In the genomic region with DNA sequence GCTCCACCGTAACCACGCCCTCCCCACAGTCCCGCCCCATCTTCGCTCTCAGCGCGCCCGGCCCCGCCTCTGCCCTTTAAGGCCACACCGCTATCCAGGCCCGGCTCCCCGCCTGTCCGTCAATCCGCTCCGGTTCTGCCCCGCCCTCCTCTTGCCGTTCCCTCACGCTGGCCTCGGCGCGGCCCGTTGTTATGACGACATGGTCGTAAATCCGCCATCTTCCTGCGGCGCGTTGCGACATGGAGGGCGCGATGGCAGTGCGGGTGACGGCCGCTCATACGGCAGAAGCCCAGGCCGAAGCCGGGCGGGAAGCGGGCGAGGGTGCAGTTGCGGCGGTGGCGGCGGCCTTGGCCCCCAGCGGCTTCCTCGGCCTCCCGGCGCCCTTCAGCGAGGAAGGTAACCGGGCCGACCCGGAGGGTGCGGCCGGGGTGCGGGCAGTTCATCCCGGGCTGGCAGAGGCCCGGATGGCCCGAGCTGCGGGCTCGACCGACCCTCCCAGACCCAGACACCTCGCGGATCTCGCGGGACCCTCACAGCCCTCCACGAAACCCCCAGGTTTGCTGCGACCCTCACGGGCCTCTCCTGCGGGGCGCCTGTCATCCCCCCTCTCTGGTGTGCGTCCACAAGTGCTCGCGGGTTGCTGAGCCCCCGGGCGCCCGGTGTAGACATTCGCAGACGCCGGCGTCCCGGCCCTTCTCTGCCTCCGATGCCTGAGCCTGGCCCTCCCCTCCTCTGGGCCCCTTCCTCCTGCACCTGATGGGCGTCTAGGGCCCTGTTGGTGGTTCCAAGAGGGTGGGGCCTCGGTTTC, we compare ENCODE assay signal across 8 cellular contexts. TPM values are rescaled to one million over a fixed set of nuclear protein-coding genes. Genes with fewer than 3 reads are reported as not detected.
DNase-seq lines count a peak whose midpoint lies in the region; ATAC-seq, FAIRE-seq and TF ChIP-seq lines count a peak whose summit lies in the region.

A gene with protein sequence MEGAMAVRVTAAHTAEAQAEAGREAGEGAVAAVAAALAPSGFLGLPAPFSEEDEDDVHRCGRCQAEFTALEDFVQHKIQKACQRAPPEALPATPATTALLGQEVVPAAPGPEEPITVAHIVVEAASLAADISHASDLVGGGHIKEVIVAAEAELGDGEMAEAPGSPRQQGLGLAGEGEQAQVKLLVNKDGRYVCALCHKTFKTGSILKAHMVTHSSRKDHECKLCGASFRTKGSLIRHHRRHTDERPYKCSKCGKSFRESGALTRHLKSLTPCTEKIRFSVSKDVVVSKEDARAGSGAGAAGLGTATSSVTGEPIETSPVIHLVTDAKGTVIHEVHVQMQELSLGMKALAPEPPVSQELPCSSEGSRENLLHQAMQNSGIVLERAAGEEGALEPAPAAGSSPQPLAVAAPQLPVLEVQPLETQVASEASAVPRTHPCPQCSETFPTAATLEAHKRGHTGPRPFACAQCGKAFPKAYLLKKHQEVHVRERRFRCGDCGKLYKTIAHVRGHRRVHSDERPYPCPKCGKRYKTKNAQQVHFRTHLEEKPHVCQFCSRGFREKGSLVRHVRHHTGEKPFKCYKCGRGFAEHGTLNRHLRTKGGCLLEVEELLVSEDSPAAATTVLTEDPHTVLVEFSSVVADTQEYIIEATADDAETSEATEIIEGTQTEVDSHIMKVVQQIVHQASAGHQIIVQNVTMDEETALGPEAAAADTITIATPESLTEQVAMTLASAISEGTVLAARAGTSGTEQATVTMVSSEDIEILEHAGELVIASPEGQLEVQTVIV (plus strand): TSS at position 217 of the 808 bp plus-strand sequence. CDS start 23 bp downstream, at position 240.

- H3K27me3 ChIP-seq in pancreas (no peaks in the 10 kb centered on the region), tibial artery (no peaks in the 10 kb centered on the region)

- H3K4me3 ChIP-seq in pancreas, result peak within 1 kb of the TSS; percentile 88 to 98 (median 94)
- peak within 1 kb of the TSS; percentile 89 to 91 for H3K4me3 ChIP-seq in tibial artery

- DNase-seq in NCI-H128 (lab: John Stamatoyannopoulos, UW; ENCODE audit: unreplicated experiment) (peak; percentile 90), SW 1271 (lab: John Stamatoyannopoulos, UW) (peak; percentile 93 to 94), Right ventricle myocardium inferior (ENCODE audit: missing footprints) (peak; percentile 100), pancreas (peak; percentile 99 to 100 (median 100)), tibial artery (peak; percentile 99 to 100)
- peak; percentile 99 for DNase-seq in activated naive CD8-positive, alpha-beta T cell treated with anti-CD3 and anti-CD28 coated beads, Interleukin-2, amount 50 U/mL, for 16 hours (ENCODE audit: low read depth, low spot score)

- intact Hi-C loops in Right ventricle myocardium inferior (cut with DNase I), result loop anchor here (2.0 kb wide), 1 partner anchor 27 kb away; the partner anchor contains the start of gene ECI1
- intact Hi-C loops in pancreas (cut with DNase I), result no loop called here
- intact Hi-C loops in tibial artery (cut with DNase I; ENCODE audit: low total_unique reads), result loop anchor here (5.0 to 10.0 kb wide), 2 partner anchors 44 to 1489 kb away; partner anchors contain the start of gene RNPS1

- peak; percentile 93 for ATAC-seq in HG02678 (IDR thresholded peaks at IDR 0.05; ENCODE audit: unreplicated experiment)
- ATAC-seq in Right ventricle myocardium inferior, result peak; percentile 100
- ATAC-seq in pancreas, result peak; percentile 97 to 99 (median 98)

- FAIRE-seq in pancreas (lab: Jason Lieb, UNC), result peak; percentile 39

- H3K4me1 ChIP-seq in pancreas, result peaks cover 6 to 11% (median 10%) of the 10 kb centered on the region in 3 donors
- H3K4me1 ChIP-seq in tibial artery, result peaks cover 0 to 33% (median 19%) of the 10 kb centered on the region in 4 donors

- TF ChIP-seq CTCF in pancreas (IDR thresholded peaks at IDR 0.05) (no peak), tibial artery (IDR thresholded peaks at IDR 0.05) (no peak)

- peak within 1 kb of the TSS; percentile 57 to 78 (median 70) for H3K27ac ChIP-seq in pancreas
- H3K27ac ChIP-seq in tibial artery, result peak within 1 kb of the TSS; percentile 83 to 85

- H3K9me3 ChIP-seq in pancreas (no peaks in the 10 kb centered on the region), tibial artery (no peaks in the 10 kb centered on the region)

- TF ChIP-seq POLR2A in GM10847 (IDR thresholded peaks at IDR 0.05; ENCODE audit: extremely low read depth, insufficient read length), result peak; percentile 97

- no peaks in the 10 kb centered on the region for H3K36me3 ChIP-seq in pancreas
- H3K36me3 ChIP-seq in tibial artery, result peaks cover 6 to 9% (median 8%) of the 10 kb centered on the region in 3 donors

- WGBS in pancreas, 2 donors, result 0% methylated on average over 57 to 83 of the region's 83 CpGs

RNA-seq across cellular contexts. Expression of the gene that starts here (rescaled TPM):
- total RNA-seq in Right ventricle myocardium inferior (14.1 TPM), pancreas (10 to 100 TPM in 2 of 6 donors, 1 to 10 TPM in 4; 8.7 to 13.2 (median 9.4) TPM)
- polyA plus RNA-seq in pancreas, result 10 to 100 TPM; 47.8 to 48.4 TPM

Comparison
In these comparisons a context has a peak if more than half of its experiments do, and no peak if none do; other contexts are left out.
1. Peak in every context shown above with its lines: DNase-seq, ATAC-seq, H3K4me3 ChIP-seq and H3K27ac ChIP-seq.
2. intact Hi-C loops: an anchor here in Right ventricle myocardium inferior (2.0 kb wide) and tibial artery (5.0 to 10.0 kb wide); none called in pancreas.